9 cellular contexts compared by ENCODE assay signal in genomic region chr3:188683032-188683491, GRCh38.
DNase-seq lines count a peak whose midpoint lies in the region; ATAC-seq, FAIRE-seq and TF ChIP-seq lines count a peak whose summit lies in the region.
"Had no signal": no experiment of that assay in that cellular context is flagged by ENCODE, and none has a peak within 500 bp of the region (broad histone marks: within the 10 kb centered on the region; RNA-seq: fewer than 3 reads in every experiment).

No MANE protein-coding gene starts in this region.

- TF ChIP-seq CTCF in astrocyte (IDR thresholded peaks at IDR 0.05; ENCODE audit: insufficient read depth, low read depth, low read length) (no peak), lower lobe of right lung (IDR thresholded peaks at IDR 0.05) (no peak), BE2C (IDR thresholded peaks at IDR 0.05; ENCODE audit: low read depth, low read length) (no peak)

- no peaks in the 10 kb centered on the region for H3K9me3 ChIP-seq in astrocyte (ENCODE audit: insufficient read depth, low read depth, low read length)
- H3K9me3 ChIP-seq in lower lobe of right lung, result no peaks in the 10 kb centered on the region
- H3K9me3 ChIP-seq in BE2C, result no peaks in the 10 kb centered on the region
- H3K9me3 ChIP-seq: esophagus squamous epithelium had no signal

- H3K9me3 Mint-ChIP-seq in astrocyte (ENCODE audit: unreplicated experiment), result no peaks in the 10 kb centered on the region

- H2AFZ ChIP-seq in astrocyte (ENCODE audit: low read depth, low read length), result no peak overlapping the region

- intact Hi-C loops in lower lobe of right lung (cut with DNase I), result no loop called here

- peak; percentile 97 for FAIRE-seq in astrocyte (lab: Jason Lieb, UNC)

- H3K4me1 ChIP-seq in astrocyte (ENCODE audit: insufficient read depth, low read length) (peaks cover 32% of the 10 kb centered on the region), lower lobe of right lung (peaks cover 47% of the 10 kb centered on the region), BE2C (no peaks in the 10 kb centered on the region)

- no peaks in the 10 kb centered on the region for H3K27me3 Mint-ChIP-seq in astrocyte (ENCODE audit: low read depth, unreplicated experiment)

- peak; percentile 2 for DNase-seq in stimulated activated naive CD4-positive, alpha-beta T cell treated with Interleukin-2 at 50 U/mL for 16 hours (lab: John Stamatoyannopoulos, UW)
- no peak for DNase-seq in stimulated activated naive CD4-positive, alpha-beta T cell (lab: John Stamatoyannopoulos, UW)
- DNase-seq in astrocyte (ENCODE audit: low read depth) (peak; percentile 100), lower lobe of right lung (no peak), BE2C (no peak), SKM-1 treated with dmso at 0.1 percent for 144 hours (lab: John Stamatoyannopoulos, UW; ENCODE audit: unreplicated experiment) (no peak)
- DNase-seq in NK-92 treated with Interleukin-12 subunit alpha and Interleukin-12 subunit beta, amount 100 ng/mL, for 24 hours (lab: John Stamatoyannopoulos, UW), result no peak
- DNase-seq: esophagus squamous epithelium had no signal

- no peak overlapping the region for H3K4me3 Mint-ChIP-seq in astrocyte (ENCODE audit: unreplicated experiment)

- peaks cover 70% of the 10 kb centered on the region for H3K79me2 ChIP-seq in astrocyte (ENCODE audit: insufficient read depth, low read length)

- H3K36me3 ChIP-seq in astrocyte (ENCODE audit: insufficient read depth, low read length), result no peaks in the 10 kb centered on the region
- H3K36me3 ChIP-seq in lower lobe of right lung, result no peaks in the 10 kb centered on the region
- no peaks in the 10 kb centered on the region for H3K36me3 ChIP-seq in BE2C
- H3K36me3 ChIP-seq: esophagus squamous epithelium had no signal

- peak; percentile 86 to 89 for ATAC-seq in lower lobe of right lung
- ATAC-seq in GM21717 (IDR thresholded peaks at IDR 0.05; ENCODE audit: unreplicated experiment), result no peak

- no peaks in the 10 kb centered on the region for H3K27me3 ChIP-seq in astrocyte (ENCODE audit: insufficient read depth, low read length)
- H3K27me3 ChIP-seq in lower lobe of right lung (ENCODE audit: low read depth), result no peaks in the 10 kb centered on the region
- no peaks in the 10 kb centered on the region for H3K27me3 ChIP-seq in BE2C
- H3K27me3 ChIP-seq: esophagus squamous epithelium had no signal

- H3K27ac ChIP-seq in astrocyte (ENCODE audit: low read depth, low read length), result peak overlapping the region; percentile 87
- H3K27ac ChIP-seq in lower lobe of right lung, result peak overlapping the region; percentile 32

- H4K20me1 ChIP-seq in astrocyte (ENCODE audit: insufficient read depth, low read length), result peaks cover 12% of the 10 kb centered on the region

- peak overlapping the region; percentile 90 for H3K27ac Mint-ChIP-seq in astrocyte (ENCODE audit: unreplicated experiment)

- H3K4me1 Mint-ChIP-seq in astrocyte (ENCODE audit: low read depth, unreplicated experiment), result peaks cover 34% of the 10 kb centered on the region

- peaks cover 2% of the 10 kb centered on the region for H3K36me3 Mint-ChIP-seq in astrocyte (ENCODE audit: low read depth, unreplicated experiment)

- H3K4me3 ChIP-seq in astrocyte (ENCODE audit: insufficient read depth, low read depth, low read length) (no peak overlapping the region), lower lobe of right lung (no peak overlapping the region), BE2C (ENCODE audit: low read depth, low read length) (no peak overlapping the region)
- H3K4me3 ChIP-seq: esophagus squamous epithelium had no signal

- H3K4me2 ChIP-seq in astrocyte (ENCODE audit: low read length), result peak overlapping the region; percentile 52

- H3K9ac ChIP-seq in astrocyte (ENCODE audit: low read length), result peak overlapping the region; percentile 59

Comparison
In these comparisons a context has a peak if more than half of its experiments do, and no peak if none do; other contexts are left out.
1. DNase-seq: peak in stimulated activated naive CD4-positive, alpha-beta T cell treated with Interleukin-2 at 50 U/mL for 16 hours (single experiment) and astrocyte (single experiment); none in stimulated activated naive CD4-positive, alpha-beta T cell (0 of 6), lower lobe of right lung (single experiment), BE2C (single experiment), NK-92 treated with Interleukin-12 subunit alpha and Interleukin-12 subunit beta, amount 100 ng/mL, for 24 hours (single experiment) and SKM-1 treated with dmso at 0.1 percent for 144 hours (single experiment).